Comparison of ENCODE assay signal across 29 cellular contexts in genomic region chr15:65226221-65226620, GRCh38. TPM values are rescaled to one million over a fixed set of nuclear protein-coding genes. Genes with fewer than 3 reads are reported as not detected.
"Had no signal": no experiment of that assay in that cellular context is flagged by ENCODE, and none has a peak within 500 bp of the region (broad histone marks: within the 10 kb centered on the region; RNA-seq: fewer than 3 reads in every experiment).

No MANE protein-coding gene starts in this region.

- ATAC-seq: activated CD4-positive, alpha-beta T cell treated with anti-CD3 and anti-CD28 coated beads for 36 hours; activated CD8-positive, alpha-beta memory T cell treated with anti-CD3 and anti-CD28 coated beads, Interleukin-2, amount 10 ng/mL, durations not matched to agents 7 days and 5 days; activated CD8-positive, alpha-beta T cell treated with anti-CD3 and anti-CD28 coated beads, Interleukin-2, amount 10 ng/mL, durations not matched to agents 7 days and 5 days; activated naive CD4-positive, alpha-beta T cell treated with anti-CD3 and anti-CD28 coated beads, Interleukin-2, amount 50 U/mL, for 72 hours; body of pancreas; gastrocnemius medialis; natural killer cell treated with Interleukin-12 subunit alpha and Interleukin-12 subunit beta and Interleukin-15 and Interleukin-18, amount 100 ng/mL, for 72 hours; sciatic nerve; stimulated activated naive CD8-positive, alpha-beta T cell treated with anti-CD3 and anti-CD28 coated beads, Interleukin-15, Interleukin-2, amounts not matched to agents 100 U/mL and 50 U/mL, for 24 hours had no signal

- DNase-seq: activated CD4-positive, alpha-beta T cell treated with anti-CD3 and anti-CD28 coated beads for 36 hours; activated CD4-positive, CD25-positive, alpha-beta regulatory T cell; activated CD8-positive, alpha-beta memory T cell treated with anti-CD3 and anti-CD28 coated beads, Interleukin-2, amount 10 ng/mL, durations not matched to agents 7 days and 5 days; activated CD8-positive, alpha-beta T cell treated with anti-CD3 and anti-CD28 coated beads, Interleukin-2, amount 10 ng/mL, durations not matched to agents 7 days and 5 days; activated naive CD4-positive, alpha-beta T cell; activated T-cell treated with anti-CD3 and anti-CD28 coated beads, Interleukin-2, amount 50 U/mL, for 48 hours; body of pancreas; cerebellar nuclear complex; colonic mucosa; dorsolateral prefrontal cortex; effector memory CD4-positive, alpha-beta T cell; erythroblast; gastrocnemius medialis; glutamatergic neuron; posterior cingulate gyrus; stimulated activated CD4-positive, alpha-beta T cell treated with anti-CD3 and anti-CD28 coated beads, Interleukin-12 subunit alpha, Interleukin-12 subunit beta, amount 100 ng/mL, for 4 hours; stimulated activated CD4-positive, alpha-beta T cell treated with anti-CD3 and anti-CD28 coated beads, Interleukin-4, amount 100 ng/mL, for 1 hour; stimulated activated naive CD8-positive, alpha-beta T cell treated with anti-CD3 and anti-CD28 coated beads, Interleukin-15, Interleukin-2, amounts not matched to agents 100 U/mL and 50 U/mL, for 24 hours; trophoblast cell; uterus had no signal

- H3K27ac Mint-ChIP-seq: activated CD4-positive, alpha-beta T cell treated with anti-CD3 and anti-CD28 coated beads for 36 hours; activated CD8-positive, alpha-beta memory T cell treated with anti-CD3 and anti-CD28 coated beads, Interleukin-2, amount 10 ng/mL, durations not matched to agents 7 days and 5 days; activated CD8-positive, alpha-beta T cell treated with anti-CD3 and anti-CD28 coated beads, Interleukin-2, amount 10 ng/mL, durations not matched to agents 7 days and 5 days; activated naive CD4-positive, alpha-beta T cell treated with anti-CD3 and anti-CD28 coated beads, Interleukin-2, amount 50 U/mL, for 72 hours; memory B cell; natural killer cell treated with Interleukin-12 subunit alpha and Interleukin-12 subunit beta and Interleukin-15 and Interleukin-18, amount 100 ng/mL, for 72 hours; T-helper 2 cell treated with Interferon-gamma antibody and Interleukin-4, amounts not matched to agents 5 μg/mL and 100 μg/mL, for 36 hours had no signal

- H3K36me3 Mint-ChIP-seq: activated CD8-positive, alpha-beta memory T cell treated with anti-CD3 and anti-CD28 coated beads, Interleukin-2, amount 10 ng/mL, durations not matched to agents 7 days and 5 days; activated naive CD4-positive, alpha-beta T cell treated with anti-CD3 and anti-CD28 coated beads, Interleukin-2, amount 50 U/mL, for 72 hours; memory B cell; natural killer cell treated with Interleukin-12 subunit alpha and Interleukin-12 subunit beta and Interleukin-15 and Interleukin-18, amount 100 ng/mL, for 72 hours had no signal

- H3K36me3 ChIP-seq: cardiac muscle cell, colonic mucosa, gastrocnemius medialis, thoracic aorta, uterus had no signal

- H3K4me3 ChIP-seq: body of pancreas, cardiac muscle cell, colonic mucosa, dorsolateral prefrontal cortex, gastrocnemius medialis, skin epidermis, thoracic aorta, uterus had no signal

- H3K4me1 Mint-ChIP-seq: activated CD8-positive, alpha-beta memory T cell treated with anti-CD3 and anti-CD28 coated beads, Interleukin-2, amount 10 ng/mL, durations not matched to agents 7 days and 5 days; memory B cell had no signal

- H3K9me3 ChIP-seq: body of pancreas, colonic mucosa, gastrocnemius medialis, thoracic aorta, uterus had no signal

- H3K9me3 Mint-ChIP-seq: activated naive CD4-positive, alpha-beta T cell treated with anti-CD3 and anti-CD28 coated beads, Interleukin-2, amount 50 U/mL, for 72 hours; memory B cell; natural killer cell treated with Interleukin-12 subunit alpha and Interleukin-12 subunit beta and Interleukin-15 and Interleukin-18, amount 100 ng/mL, for 72 hours; T-helper 2 cell treated with Interferon-gamma antibody and Interleukin-4, amounts not matched to agents 5 μg/mL and 100 μg/mL, for 36 hours had no signal

- H3K4me1 ChIP-seq: body of pancreas, colonic mucosa, gastrocnemius medialis, uterus had no signal

- H3K4me3 Mint-ChIP-seq: activated CD4-positive, alpha-beta T cell treated with anti-CD3 and anti-CD28 coated beads for 36 hours; activated CD8-positive, alpha-beta memory T cell treated with anti-CD3 and anti-CD28 coated beads, Interleukin-2, amount 10 ng/mL, durations not matched to agents 7 days and 5 days; activated CD8-positive, alpha-beta T cell treated with anti-CD3 and anti-CD28 coated beads, Interleukin-2, amount 10 ng/mL, durations not matched to agents 7 days and 5 days; memory B cell; natural killer cell treated with Interleukin-12 subunit alpha and Interleukin-12 subunit beta and Interleukin-15 and Interleukin-18, amount 100 ng/mL, for 72 hours; T-helper 2 cell treated with Interferon-gamma antibody and Interleukin-4, amounts not matched to agents 5 μg/mL and 100 μg/mL, for 36 hours had no signal

- H3K27me3 Mint-ChIP-seq: activated CD4-positive, alpha-beta T cell treated with anti-CD3 and anti-CD28 coated beads for 36 hours; natural killer cell treated with Interleukin-12 subunit alpha and Interleukin-12 subunit beta and Interleukin-15 and Interleukin-18, amount 100 ng/mL, for 72 hours had no signal

- H3K27me3 ChIP-seq: body of pancreas, cardiac muscle cell, colonic mucosa, dorsolateral prefrontal cortex, gastrocnemius medialis, uterus had no signal

- H3K27ac ChIP-seq: body of pancreas, cardiac muscle cell, colonic mucosa, dorsolateral prefrontal cortex, gastrocnemius medialis, skin epidermis, thoracic aorta, uterus had no signal

RNA-seq across cellular contexts. Expression of gene CILP, which starts 14.9 kb away (rescaled TPM):
- total RNA-seq: activated CD4-positive, alpha-beta T cell treated with anti-CD3 and anti-CD28 coated beads for 36 hours; kidney epithelial cell had no signal
